In the genomic region with DNA sequence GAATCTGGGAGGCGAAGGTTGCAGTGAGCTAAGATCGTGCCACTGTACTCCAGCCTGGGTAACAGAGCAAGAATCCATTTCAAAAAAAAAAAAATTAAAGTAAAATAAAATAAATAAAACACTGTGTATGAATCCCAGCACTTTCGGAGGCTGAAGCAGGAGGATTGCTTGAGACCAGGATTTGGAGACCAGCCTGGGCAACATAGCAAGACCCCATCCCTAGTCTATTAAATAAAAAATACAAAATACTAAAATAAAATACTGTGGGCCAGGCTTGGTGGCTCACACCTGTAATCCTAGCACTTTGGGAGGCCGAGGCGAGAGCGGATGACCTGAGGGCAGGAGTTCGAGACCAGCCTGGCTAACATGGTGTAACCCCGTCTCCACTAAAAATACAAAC, we compare ENCODE assay signal across 2 cellular contexts.
A peak's percentile ranks its signal among the peaks of the same experiment; 100 is the strongest.
TF ChIP-seq lines count a peak whose summit lies in the region.

No MANE protein-coding gene starts in this region.

TF ChIP-seq in HEK293, 187 proteins besides CTCF, POLR2A, EP300 and RAD21:
- TF ChIP-seq ZNF121 (tag by site-specific recombination; IDR thresholded peaks at IDR 0.05) = peak; percentile 72; the same call in 1 of the 2 replicates
- no peak for TF ChIP-seq ZNF155 (tag by site-specific recombination; IDR thresholded peaks at IDR 0.05)
- TF ChIP-seq ZFHX2 (tag by site-specific recombination; conservative IDR thresholded peaks at IDR 0.05) = no peak

TF ChIP-seq in endothelial cell of umbilical vein, 7 proteins besides CTCF, POLR2A, EP300 and RAD21:
- no peak for TF ChIP-seq MYC (IDR thresholded peaks at IDR 0.05; ENCODE audit: low read depth, low read length)
- no peak for TF ChIP-seq GATA2 (IDR thresholded peaks at IDR 0.05; ENCODE audit: insufficient read depth, insufficient read length, low read depth, low read length)
- no peak for TF ChIP-seq FOS (IDR thresholded peaks at IDR 0.05; ENCODE audit: borderline replicate concordance, insufficient read depth, low read length)
- no peak for TF ChIP-seq JUN (IDR thresholded peaks at IDR 0.05; ENCODE audit: borderline replicate concordance, insufficient read depth, insufficient read length, low read depth)
- TF ChIP-seq EZH2 (IDR thresholded peaks at IDR 0.05; ENCODE audit: borderline replicate concordance, low read depth, low read length, severe bottlenecking) = no peak
- TF ChIP-seq, protein P1, sequence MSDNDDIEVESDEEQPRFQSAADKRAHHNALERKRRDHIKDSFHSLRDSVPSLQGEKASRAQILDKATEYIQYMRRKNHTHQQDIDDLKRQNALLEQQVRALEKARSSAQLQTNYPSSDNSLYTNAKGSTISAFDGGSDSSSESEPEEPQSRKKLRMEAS (IDR thresholded peaks at IDR 0.05; ENCODE audit: insufficient read depth, insufficient read length) = no peak
- TF ChIP-seq POLR2AphosphoS5 (IDR thresholded peaks at IDR 0.05; ENCODE audit: insufficient read depth, low read depth, low read length) = no peak
